Comparison of ENCODE assay signal across 13 cellular contexts in the genomic region with DNA sequence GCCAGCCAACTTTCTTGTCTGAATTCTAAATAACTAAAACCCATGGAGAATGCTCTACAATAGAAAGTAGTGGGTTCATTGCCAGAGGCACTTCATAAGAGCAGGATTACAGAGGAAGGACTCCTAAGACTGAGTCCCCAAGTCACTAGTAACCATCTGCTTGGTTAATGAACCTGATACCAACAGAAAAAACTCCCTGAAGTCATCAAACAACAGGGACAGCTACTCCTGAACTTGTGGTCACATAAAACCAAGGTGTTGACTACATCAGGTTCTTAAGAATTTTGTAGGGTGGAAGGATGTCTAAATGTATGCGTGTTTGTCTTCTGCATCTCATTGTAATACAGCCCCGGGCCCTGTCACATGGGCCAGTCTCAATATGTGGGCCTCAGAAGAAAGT.
"Had no signal": no experiment of that assay in that cellular context is flagged by ENCODE, and none has a peak within 500 bp of the region (broad histone marks: within the 10 kb centered on the region; RNA-seq: fewer than 3 reads in every experiment).

No MANE protein-coding gene starts in this region.

- H3K36me3 Mint-ChIP-seq: natural killer cell had no signal

- H3K4me1 Mint-ChIP-seq: natural killer cell had no signal

- H3K9me3 Mint-ChIP-seq: dendritic cell treated with granulocyte-macrophage colony-stimulating factor and Interleukin-4, amounts not matched to agents 40 ng/mL and 50 ng/mL, for 4 days had no signal

- H3K4me3 Mint-ChIP-seq: dendritic cell treated with granulocyte-macrophage colony-stimulating factor and Interleukin-4, amounts not matched to agents 40 ng/mL and 50 ng/mL, for 4 days; natural killer cell had no signal

- ATAC-seq: natural killer cell had no signal

- H3K27ac Mint-ChIP-seq: dendritic cell treated with granulocyte-macrophage colony-stimulating factor and Interleukin-4, amounts not matched to agents 40 ng/mL and 50 ng/mL, for 4 days; natural killer cell had no signal

- H3K27me3 Mint-ChIP-seq: dendritic cell treated with granulocyte-macrophage colony-stimulating factor and Interleukin-4, amounts not matched to agents 40 ng/mL and 50 ng/mL, for 4 days had no signal

- DNase-seq: activated CD8-positive, alpha-beta memory T cell treated with anti-CD3 and anti-CD28 coated beads, Interleukin-2, amount 50 U/mL, for 48 hours; activated gamma-delta T cell treated with Interleukin-2 at 50 U/mL for 16 hours; aorta; effector memory CD4-positive, alpha-beta T cell; glutamatergic neuron; hypothalamus; kidney; mesenchymal stem cell; natural killer cell; SIG-M5; stimulated activated CD4-positive, alpha-beta T cell treated with anti-CD3 and anti-CD28 coated beads, Interleukin-4, amount 100 ng/mL, for 1 hour; thyroid gland had no signal
